25 cellular contexts compared by ENCODE assay signal in the genomic region with DNA sequence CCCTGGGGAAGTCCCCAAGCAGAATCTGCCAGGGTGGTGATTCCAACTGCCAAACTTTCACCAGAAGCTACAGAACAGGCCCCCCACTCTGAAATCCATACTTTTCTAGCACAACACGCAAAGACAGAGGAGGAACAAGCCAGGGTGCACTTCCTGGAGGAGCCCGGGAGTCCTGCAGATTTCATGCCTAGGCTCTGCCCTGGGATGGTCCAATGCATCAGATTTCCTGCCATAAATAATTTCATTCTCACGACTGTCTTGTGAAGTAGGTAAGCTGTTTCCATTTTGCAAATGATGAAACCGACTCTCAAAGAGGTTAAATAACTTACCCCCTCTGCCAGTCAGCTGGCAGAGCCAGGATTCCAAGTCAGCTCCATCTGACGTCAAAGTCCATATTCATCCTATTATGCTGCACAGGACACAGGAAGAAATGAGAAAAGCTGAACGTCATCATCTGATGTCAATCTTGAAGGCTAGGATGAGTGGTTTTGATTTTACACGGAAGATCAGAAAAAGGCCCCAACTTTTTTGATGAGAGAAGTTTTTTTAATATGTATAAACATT.
"Had no signal": no experiment of that assay in that cellular context is flagged by ENCODE, and none has a peak within 500 bp of the region (broad histone marks: within the 10 kb centered on the region; RNA-seq: fewer than 3 reads in every experiment).

No MANE protein-coding gene starts in this region.

- H3K9me3 ChIP-seq: left lung, neutrophil, ovary, psoas muscle, transverse colon, uterus had no signal

- ATAC-seq: activated CD8-positive, alpha-beta T cell treated with anti-CD3 and anti-CD28 coated beads, Interleukin-2, amount 10 ng/mL, durations not matched to agents 7 days and 5 days; activated naive CD8-positive, alpha-beta T cell treated with anti-CD3 and anti-CD28 coated beads, Interleukin-2, amount 50 U/mL, for 24 hours; left lung; psoas muscle; right cardiac atrium; stimulated activated effector memory CD8-positive, alpha-beta T cell treated with anti-CD3 and anti-CD28 coated beads, Interleukin-12 subunit alpha, Interleukin-12 subunit beta, amount 100 ng/mL, for 72 hours; stimulated activated naive CD8-positive, alpha-beta T cell treated with anti-CD3 and anti-CD28 coated beads, Interleukin-15, amount 100 ng/mL, for 72 hours had no signal

- H3K27me3 ChIP-seq: cardiac muscle cell, left lung, neutrophil, ovary, transverse colon, uterus had no signal

- H3K36me3 ChIP-seq: cardiac muscle cell, left lung, neutrophil, ovary, transverse colon, uterus had no signal

- H3K4me1 Mint-ChIP-seq: activated naive CD8-positive, alpha-beta T cell treated with anti-CD3 and anti-CD28 coated beads, Interleukin-2, amount 50 U/mL, for 24 hours; nephron; stimulated activated effector memory CD8-positive, alpha-beta T cell treated with anti-CD3 and anti-CD28 coated beads, Interleukin-12 subunit alpha, Interleukin-12 subunit beta, amount 100 ng/mL, for 72 hours; stimulated activated naive CD8-positive, alpha-beta T cell treated with anti-CD3 and anti-CD28 coated beads, Interleukin-15, amount 100 ng/mL, for 72 hours had no signal

- H3K9me3 Mint-ChIP-seq: activated naive CD8-positive, alpha-beta T cell treated with anti-CD3 and anti-CD28 coated beads, Interleukin-2, amount 50 U/mL, for 24 hours; activated T-helper 1 cell treated with anti-CD3 and anti-CD28 coated beads, Interleukin-12 subunit alpha, Interleukin-12 subunit beta, Interleukin-2, Interleukin-4 antibody, amounts not matched to agents 30 ng/mL and 10 ng/mL and 1 ng/mL, durations not matched to agents 14 hours and 24 hours and 36 hours; nephron; stimulated activated effector memory CD8-positive, alpha-beta T cell treated with anti-CD3 and anti-CD28 coated beads, Interleukin-12 subunit alpha, Interleukin-12 subunit beta, amount 100 ng/mL, for 72 hours; stimulated activated naive CD8-positive, alpha-beta T cell treated with anti-CD3 and anti-CD28 coated beads, Interleukin-15, amount 100 ng/mL, for 72 hours had no signal

- H3K4me3 Mint-ChIP-seq: activated CD8-positive, alpha-beta T cell treated with anti-CD3 and anti-CD28 coated beads, Interleukin-2, amount 10 ng/mL, durations not matched to agents 7 days and 5 days; activated naive CD8-positive, alpha-beta T cell treated with anti-CD3 and anti-CD28 coated beads, Interleukin-2, amount 50 U/mL, for 24 hours; activated T-helper 1 cell treated with anti-CD3 and anti-CD28 coated beads, Interleukin-12 subunit alpha, Interleukin-12 subunit beta, Interleukin-2, Interleukin-4 antibody, amounts not matched to agents 30 ng/mL and 10 ng/mL and 1 ng/mL, durations not matched to agents 14 hours and 24 hours and 36 hours; nephron; stimulated activated effector memory CD8-positive, alpha-beta T cell treated with anti-CD3 and anti-CD28 coated beads, Interleukin-12 subunit alpha, Interleukin-12 subunit beta, amount 100 ng/mL, for 72 hours; stimulated activated naive CD8-positive, alpha-beta T cell treated with anti-CD3 and anti-CD28 coated beads, Interleukin-15, amount 100 ng/mL, for 72 hours had no signal

- H3K27ac ChIP-seq: epithelial cell of prostate, left lung, neutrophil, ovary, psoas muscle, transverse colon, uterus had no signal

- H3K36me3 Mint-ChIP-seq: stimulated activated effector memory CD8-positive, alpha-beta T cell treated with anti-CD3 and anti-CD28 coated beads, Interleukin-12 subunit alpha, Interleukin-12 subunit beta, amount 100 ng/mL, for 72 hours had no signal

- DNase-seq: activated CD4-positive, alpha-beta T cell treated with anti-CD3 and anti-CD28 coated beads for 1 hour; activated CD4-positive, alpha-beta T cell treated with anti-CD3 and anti-CD28 coated beads, Interleukin-2, amount 50 U/mL, for 1 hour; activated CD8-positive, alpha-beta T cell treated with anti-CD3 and anti-CD28 coated beads, Interleukin-2, amount 10 ng/mL, durations not matched to agents 7 days and 5 days; activated gamma-delta T cell; activated naive CD4-positive, alpha-beta T cell treated with anti-CD3 and anti-CD28 coated beads, Interleukin-2, amount 50 U/mL, for 16 hours; activated naive CD8-positive, alpha-beta T cell treated with anti-CD3 and anti-CD28 coated beads, Interleukin-2, amount 50 U/mL, for 24 hours; cortex of kidney; hypothalamus; left lung; ovary; psoas muscle; right cardiac atrium; stimulated activated CD4-positive, alpha-beta T cell treated with anti-CD3 and anti-CD28 coated beads, Interleukin-1b, Interleukin-23, amount 100 ng/mL, for 48 hours; stimulated activated naive CD8-positive, alpha-beta T cell treated with anti-CD3 and anti-CD28 coated beads, Interleukin-15, amount 100 ng/mL, for 72 hours; T-helper 1 cell; transverse colon; uterus had no signal

- H3K27ac Mint-ChIP-seq: activated CD8-positive, alpha-beta T cell treated with anti-CD3 and anti-CD28 coated beads, Interleukin-2, amount 10 ng/mL, durations not matched to agents 7 days and 5 days; activated naive CD8-positive, alpha-beta T cell treated with anti-CD3 and anti-CD28 coated beads, Interleukin-2, amount 50 U/mL, for 24 hours; activated T-helper 1 cell treated with anti-CD3 and anti-CD28 coated beads, Interleukin-12 subunit alpha, Interleukin-12 subunit beta, Interleukin-2, Interleukin-4 antibody, amounts not matched to agents 30 ng/mL and 10 ng/mL and 1 ng/mL, durations not matched to agents 14 hours and 24 hours and 36 hours; nephron; stimulated activated effector memory CD8-positive, alpha-beta T cell treated with anti-CD3 and anti-CD28 coated beads, Interleukin-12 subunit alpha, Interleukin-12 subunit beta, amount 100 ng/mL, for 72 hours; stimulated activated naive CD8-positive, alpha-beta T cell treated with anti-CD3 and anti-CD28 coated beads, Interleukin-15, amount 100 ng/mL, for 72 hours had no signal

- H3K27me3 Mint-ChIP-seq: activated naive CD8-positive, alpha-beta T cell treated with anti-CD3 and anti-CD28 coated beads, Interleukin-2, amount 50 U/mL, for 24 hours had no signal

- H3K4me3 ChIP-seq: cardiac muscle cell, left lung, ovary, psoas muscle, transverse colon, uterus had no signal

- H3K4me1 ChIP-seq: left lung, psoas muscle, transverse colon, uterus had no signal

- FAIRE-seq: frontal cortex, islet of Langerhans had no signal
